Comparison of ENCODE assay signal across 10 cellular contexts in the genomic region with DNA sequence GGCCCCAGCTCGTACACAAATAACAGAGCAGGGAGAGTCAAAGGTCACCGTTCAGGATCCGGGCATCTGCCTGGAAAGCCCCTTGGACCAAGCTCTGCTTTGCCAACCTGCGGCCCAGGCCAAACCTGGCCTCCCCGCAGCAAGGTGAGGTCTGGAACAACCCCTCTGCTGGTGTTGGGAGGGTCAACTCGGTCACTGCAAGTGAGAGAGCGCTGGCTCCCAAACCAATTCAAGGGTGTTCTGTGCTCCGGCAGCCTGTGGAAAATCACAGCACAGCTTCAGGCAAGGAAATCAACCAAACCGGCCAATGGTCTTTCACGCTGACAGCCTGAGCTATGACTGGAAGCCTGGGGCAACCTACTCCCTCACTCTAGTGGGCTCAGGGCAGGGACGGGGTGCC.
A peak's percentile ranks its signal among the peaks of the same experiment; 100 is the strongest.
DNase-seq lines count a peak whose midpoint lies in the region; ATAC-seq and TF ChIP-seq lines count a peak whose summit lies in the region.
"Had no signal": no experiment of that assay in that cellular context is flagged by ENCODE, and none has a peak within 500 bp of the region (broad histone marks: within the 10 kb centered on the region; RNA-seq: fewer than 3 reads in every experiment).

No MANE protein-coding gene starts in this region.

- H3K27ac ChIP-seq in CD4-positive, alpha-beta memory T cell (ENCODE audit: low read depth, low read length): no peak overlapping the region
- H3K27ac ChIP-seq in sigmoid colon: peak overlapping the region; percentile 96 to 100 (median 99)
- H3K27ac ChIP-seq in PC-3 (ENCODE audit: low read length): no peak overlapping the region
- no peak overlapping the region for H3K27ac ChIP-seq in neural progenitor cell

- no peaks in the 10 kb centered on the region for H3K27me3 ChIP-seq in CD4-positive, alpha-beta memory T cell (ENCODE audit: insufficient read depth, low read length)
- no peaks in the 10 kb centered on the region for H3K27me3 ChIP-seq in adipocyte (replicated peaks; ENCODE audit: control insufficient read depth, insufficient read depth, low read length)
- H3K27me3 ChIP-seq in sigmoid colon: no peaks in the 10 kb centered on the region
- no peaks in the 10 kb centered on the region for H3K27me3 ChIP-seq in PC-3 (ENCODE audit: low read length)
- H3K27me3 ChIP-seq in neural progenitor cell: no peaks in the 10 kb centered on the region

- H3K36me3 Mint-ChIP-seq in CD4-positive, alpha-beta memory T cell: peaks cover 66 to 81% of the 10 kb centered on the region in 2 donors
- peaks cover 33% of the 10 kb centered on the region for H3K36me3 Mint-ChIP-seq in neural progenitor cell

- peak; percentile 6 for ATAC-seq in left ventricle myocardium superior
- no peak for ATAC-seq in PC-3
- ATAC-seq in HG03280 (IDR thresholded peaks at IDR 0.05; ENCODE audit: unreplicated experiment): no peak
- ATAC-seq: K562 had no signal

- no peak overlapping the region for H3K4me3 ChIP-seq in CD4-positive, alpha-beta memory T cell (ENCODE audit: low read length in 2 of 2)
- H3K4me3 ChIP-seq in adipocyte (ENCODE audit: low read length): peak overlapping the region; percentile 62
- no peak overlapping the region for H3K4me3 ChIP-seq in sigmoid colon
- no peak overlapping the region for H3K4me3 ChIP-seq in PC-3 (ENCODE audit: low read length)
- H3K4me3 ChIP-seq in neural progenitor cell: no peak overlapping the region
- H3K4me3 ChIP-seq: K562 had no signal

- POLR2A ChIA-PET in CD4-positive, alpha-beta memory T cell (lab: Charles Lee; ENCODE audit: partially characterized antibody): interaction anchor here (1.0 to 59.9 kb wide), 2 partner anchors 28 to 48 kb away, joined by 3 to 2535 read pairs; a partner anchor contains a TSS
- POLR2A ChIA-PET in PC-3 (lab: Charles Lee; ENCODE audit: unreplicated experiment): no interaction called here

- peak in 1 of 5 donors; percentile 19 for DNase-seq in CD4-positive, alpha-beta memory T cell
- DNase-seq in adipocyte (ENCODE audit: low read depth) (no peak), left ventricle myocardium superior (peak; percentile 53), sigmoid colon (no peak), PC-3 (no peak), neural progenitor cell (ENCODE audit: low spot score) (no peak), GM13976 (ENCODE audit: low spot score) (no peak)
- DNase-seq: stimulated activated CD4-positive, alpha-beta T cell treated with anti-CD3 and anti-CD28 coated beads, Interleukin-15, amount 100 ng/mL, for 24 hours had no signal

- BruUV-seq in PC-3 (replicated peaks; lab: Mats Ljungman, UMichigan): no TSS peak

- CTCF ChIA-PET in CD4-positive, alpha-beta memory T cell (lab: Charles Lee; ENCODE audit: partially characterized antibody): interaction anchor here (0.6 to 2.3 kb wide), 3 partner anchors 21 to 147 kb away, joined by 3 to 8 read pairs (median 8); no protein-coding TSS in a partner anchor
- CTCF ChIA-PET in PC-3 (lab: Charles Lee): no interaction called here

- no peaks in the 10 kb centered on the region for H3K9me3 ChIP-seq in CD4-positive, alpha-beta memory T cell (ENCODE audit: control insufficient read depth in 1 of 2, low read length in 2 of 2)
- no peaks in the 10 kb centered on the region for H3K9me3 ChIP-seq in adipocyte (ENCODE audit: control insufficient read depth, low read length)
- no peaks in the 10 kb centered on the region for H3K9me3 ChIP-seq in sigmoid colon
- H3K9me3 ChIP-seq in PC-3 (ENCODE audit: low read length): no peaks in the 10 kb centered on the region
- H3K9me3 ChIP-seq in neural progenitor cell (ENCODE audit: low read depth): no peaks in the 10 kb centered on the region

- no peaks in the 10 kb centered on the region for H3K9me2 ChIP-seq in PC-3 (replicated peaks; ENCODE audit: low read length)

- no peaks in the 10 kb centered on the region for H3K27me3 Mint-ChIP-seq in CD4-positive, alpha-beta memory T cell
- peaks cover 3% of the 10 kb centered on the region for H3K27me3 Mint-ChIP-seq in neural progenitor cell (ENCODE audit: insufficient read depth, low read depth)

- no peak overlapping the region for H2AFZ ChIP-seq in PC-3 (ENCODE audit: low read length)
- no peak overlapping the region for H2AFZ ChIP-seq in neural progenitor cell (replicated peaks)

- no peak for TF ChIP-seq EP300 in sigmoid colon (IDR thresholded peaks at IDR 0.05)

- peaks cover 70% of the 10 kb centered on the region for H3K79me2 ChIP-seq in PC-3 (ENCODE audit: low read length)
- peaks cover 17% of the 10 kb centered on the region for H3K79me2 ChIP-seq in neural progenitor cell (ENCODE audit: low read depth)

- peaks cover 93% of the 10 kb centered on the region for H3K36me3 ChIP-seq in CD4-positive, alpha-beta memory T cell (ENCODE audit: insufficient read depth, low read length)
- peaks cover 72% of the 10 kb centered on the region for H3K36me3 ChIP-seq in adipocyte (ENCODE audit: control insufficient read depth, insufficient read depth, low read length, severe bottlenecking)
- peaks cover 39 to 74% (median 58%) of the 10 kb centered on the region in 4 donors for H3K36me3 ChIP-seq in sigmoid colon
- H3K36me3 ChIP-seq in PC-3 (ENCODE audit: low read depth, low read length): peaks cover 85% of the 10 kb centered on the region
- no peaks in the 10 kb centered on the region for H3K36me3 ChIP-seq in neural progenitor cell

- intact Hi-C loops in CD4-positive, alpha-beta memory T cell (cut with micrococcal nuclease): no loop called here
- intact Hi-C loops in left ventricle myocardium superior (cut with micrococcal nuclease): loop anchor here (5.0 kb wide), 1 partner anchor 63 kb away; a partner anchor contains a TSS
- intact Hi-C loops in sigmoid colon (cut with DNase I): loop anchor here (5.0 kb wide), 1 partner anchor 33 kb away; no protein-coding TSS in a partner anchor
- intact Hi-C loops in PC-3 (cut with micrococcal nuclease): no loop called here

- H4K20me1 ChIP-seq in PC-3 (ENCODE audit: low read length) (0 out of 2 replicates have a peak, but pooled peaks cover 5% of the 10 kb centered on the region), neural progenitor cell (ENCODE audit: low read depth) (no peaks in the 10 kb centered on the region)

- H3K4me2 ChIP-seq in PC-3 (ENCODE audit: low read length): no peak overlapping the region
- no peak overlapping the region for H3K4me2 ChIP-seq in neural progenitor cell

- peaks cover 0 to 9% (median 0%) of the 10 kb centered on the region in 8 donors for H3K9me3 Mint-ChIP-seq in CD4-positive, alpha-beta memory T cell
- no peaks in the 10 kb centered on the region for H3K9me3 Mint-ChIP-seq in neural progenitor cell

- no peak for TF ChIP-seq POLR2A in sigmoid colon (IDR thresholded peaks at IDR 0.05)

- in situ Hi-C loops in GM13976 (cut with MboI; ENCODE audit: low sequenced_read_pairs, unreplicated experiment): no loop called here

- peaks cover 22 to 47% (median 32%) of the 10 kb centered on the region in 4 donors for H3K4me1 Mint-ChIP-seq in CD4-positive, alpha-beta memory T cell
- H3K4me1 Mint-ChIP-seq in neural progenitor cell: peaks cover 36% of the 10 kb centered on the region

- H3K9ac ChIP-seq in adipocyte (ENCODE audit: low read length) (peak overlapping the region; percentile 85), PC-3 (ENCODE audit: low read length) (no peak overlapping the region), neural progenitor cell (no peak overlapping the region)

- H3K4me3 Mint-ChIP-seq in CD4-positive, alpha-beta memory T cell: no peak overlapping the region
- no peak overlapping the region for H3K4me3 Mint-ChIP-seq in neural progenitor cell

- H3K27ac Mint-ChIP-seq in CD4-positive, alpha-beta memory T cell: peak overlapping the region in 5 of 7 donors; percentile 39 to 94 (median 72)
- H3K27ac Mint-ChIP-seq in neural progenitor cell: no peak overlapping the region

- 71% methylated on average over 11 of the region's 11 CpGs for WGBS in sigmoid colon, 2 donors

- peaks cover 24% of the 10 kb centered on the region for H3K4me1 ChIP-seq in CD4-positive, alpha-beta memory T cell (ENCODE audit: insufficient read depth, low read length)
- peaks cover 42% of the 10 kb centered on the region for H3K4me1 ChIP-seq in adipocyte (ENCODE audit: control insufficient read depth, insufficient read depth, low read length)
- peaks cover 0 to 100% (median 99%) of the 10 kb centered on the region in 4 donors for H3K4me1 ChIP-seq in sigmoid colon
- H3K4me1 ChIP-seq in PC-3 (ENCODE audit: insufficient read depth, low read length): peaks cover 14% of the 10 kb centered on the region
- peaks cover 11% of the 10 kb centered on the region for H3K4me1 ChIP-seq in neural progenitor cell

- H3F3A ChIP-seq in PC-3 (ENCODE audit: low read length, unreplicated experiment) (peaks cover 4% of the 10 kb centered on the region), neural progenitor cell (ENCODE audit: low read depth) (peaks cover 13% of the 10 kb centered on the region)

- TF ChIP-seq CTCF in sigmoid colon (IDR thresholded peaks at IDR 0.05) (no peak), PC-3 (conservative IDR thresholded peaks at IDR 0.05; ENCODE audit: low read depth, low read length) (no peak), neural progenitor cell (IDR thresholded peaks at IDR 0.05) (no peak), GM13976 (IDR thresholded peaks at IDR 0.05; ENCODE audit: borderline replicate concordance, control extremely low read depth, extremely low read depth, insufficient read depth, missing control alignments) (no peak)

Comparison
In these comparisons a context has a peak if more than half of its experiments do, and no peak if none do; other contexts are left out.
1. H3K27ac ChIP-seq: peak in sigmoid colon (4 of 4); none in CD4-positive, alpha-beta memory T cell (single experiment), PC-3 (single experiment) and neural progenitor cell (single experiment).
2. intact Hi-C loops: an anchor here in left ventricle myocardium superior (5.0 kb wide) and sigmoid colon (5.0 kb wide); none called in CD4-positive, alpha-beta memory T cell and PC-3.